Comparison of ENCODE assay signal across 16 cellular contexts in the genomic region with DNA sequence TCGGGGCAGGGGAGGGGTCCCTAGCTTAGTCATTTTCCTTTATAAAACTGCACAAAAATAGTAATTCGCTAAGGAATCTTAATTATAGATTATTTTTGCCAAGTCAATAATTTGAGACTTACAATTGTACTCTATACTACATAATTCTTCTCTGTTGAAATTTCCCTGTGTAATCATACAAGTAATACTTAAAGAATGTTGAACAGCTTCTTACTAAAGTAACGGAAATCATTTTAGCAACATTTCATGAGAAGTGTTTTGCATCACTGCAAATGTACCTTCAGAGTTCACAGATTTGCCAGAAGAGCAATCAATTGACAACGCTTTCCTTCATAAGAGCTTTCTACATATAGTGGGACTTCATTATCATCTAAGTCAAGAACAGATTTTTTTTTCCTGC.
"Had no signal": no experiment of that assay in that cellular context is flagged by ENCODE, and none has a peak within 500 bp of the region (broad histone marks: within the 10 kb centered on the region; RNA-seq: fewer than 3 reads in every experiment).

No MANE protein-coding gene starts in this region.

- H3K36me3 Mint-ChIP-seq: mesothelial cell of epicardium, WTC11 had no signal

- H3K4me1 ChIP-seq: esophagus muscularis mucosa, gastroesophageal sphincter, parathyroid adenoma, tibial artery, vagina had no signal

- ATAC-seq: gastroesophageal sphincter, WTC11 had no signal

- H3K27ac Mint-ChIP-seq: activated naive CD4-positive, alpha-beta T cell treated with anti-CD3 and anti-CD28 coated beads, Interleukin-2, amount 10 ng/mL, durations not matched to agents 7 days and 5 days; activated T-helper 2 cell treated with anti-CD3 and anti-CD28 coated beads, Interferon-gamma antibody, Interleukin-2, Interleukin-4, amounts not matched to agents 10 μg/mL and 5 μg/mL and 100 μg/mL, durations not matched to agents 14 hours and 24 hours and 36 hours; mesothelial cell of epicardium; WTC11 had no signal

- H3K36me3 ChIP-seq: esophagus muscularis mucosa, gastroesophageal sphincter, tibial artery, vagina had no signal

- H3K4me3 ChIP-seq: esophagus muscularis mucosa, gastroesophageal sphincter, hepatocyte, skin epidermis, tibial artery, vagina had no signal

- DNase-seq: activated CD4-positive, alpha-beta T cell treated with anti-CD3 and anti-CD28 coated beads for 48 hours; activated CD8-positive, alpha-beta memory T cell treated with anti-CD3 and anti-CD28 coated beads for 24 hours; activated naive CD4-positive, alpha-beta T cell treated with anti-CD3 and anti-CD28 coated beads, Interleukin-2, amount 10 ng/mL, durations not matched to agents 7 days and 5 days; amygdala; kidney glomerular epithelial cell; T-helper 1 cell; tibial artery had no signal

- H3K4me3 Mint-ChIP-seq: activated naive CD4-positive, alpha-beta T cell treated with anti-CD3 and anti-CD28 coated beads, Interleukin-2, amount 10 ng/mL, durations not matched to agents 7 days and 5 days; mesothelial cell of epicardium; WTC11 had no signal

- H3K9me3 ChIP-seq: esophagus muscularis mucosa, gastroesophageal sphincter, tibial artery, vagina had no signal

- H3K27me3 ChIP-seq: esophagus muscularis mucosa, gastroesophageal sphincter, hepatocyte, tibial artery, vagina had no signal

- H3K27me3 Mint-ChIP-seq: activated naive CD4-positive, alpha-beta T cell treated with anti-CD3 and anti-CD28 coated beads, Interleukin-2, amount 10 ng/mL, durations not matched to agents 7 days and 5 days had no signal

- H3K27ac ChIP-seq: esophagus muscularis mucosa, gastroesophageal sphincter, hepatocyte, parathyroid adenoma, skin epidermis, tibial artery, vagina had no signal
